In the genomic region with DNA sequence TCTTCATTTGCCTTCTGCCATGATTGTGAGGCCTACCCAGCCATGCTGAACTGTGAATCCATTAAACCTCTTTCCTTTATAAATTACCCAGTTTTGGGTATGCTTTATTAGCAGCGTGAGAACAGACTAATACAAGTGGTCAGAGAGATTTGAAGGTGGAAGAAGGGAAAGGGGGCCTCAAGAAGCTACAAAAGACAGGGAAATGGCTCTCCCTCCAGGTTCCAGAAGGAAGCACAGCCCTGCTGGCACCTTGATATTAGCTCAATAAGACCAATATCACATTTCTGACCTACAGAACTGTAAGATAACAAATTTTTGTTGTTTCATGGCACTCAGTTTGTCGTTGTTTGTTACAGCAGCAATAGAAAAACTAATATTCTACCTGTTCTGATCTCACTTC, we compare ENCODE assay signal across 2 cellular contexts.
TF ChIP-seq lines count a peak whose summit lies in the region.

No MANE protein-coding gene starts in this region.

TF ChIP-seq in GM23338, 12 proteins besides CTCF, POLR2A, EP300 and RAD21 (continues in another document):
- TF ChIP-seq STAT1 (IDR thresholded peaks at IDR 0.05; ENCODE audit: unreplicated experiment) (no peak), NANOG (IDR thresholded peaks at IDR 0.05; ENCODE audit: borderline replicate concordance) (no peak), EZH2phosphoT487 (IDR thresholded peaks at IDR 0.05; ENCODE audit: unreplicated experiment) (no peak), JUNB (IDR thresholded peaks at IDR 0.05; ENCODE audit: unreplicated experiment) (no peak), EZH2 (IDR thresholded peaks at IDR 0.05; ENCODE audit: low read depth, unreplicated experiment) (no peak), ZNF114 (CRISPR knock-in tag; IDR thresholded peaks at IDR 0.05) (no peak), POLR2AphosphoS5 (IDR thresholded peaks at IDR 0.05; ENCODE audit: low read depth) (no peak)
- TF ChIP-seq, protein P1, sequence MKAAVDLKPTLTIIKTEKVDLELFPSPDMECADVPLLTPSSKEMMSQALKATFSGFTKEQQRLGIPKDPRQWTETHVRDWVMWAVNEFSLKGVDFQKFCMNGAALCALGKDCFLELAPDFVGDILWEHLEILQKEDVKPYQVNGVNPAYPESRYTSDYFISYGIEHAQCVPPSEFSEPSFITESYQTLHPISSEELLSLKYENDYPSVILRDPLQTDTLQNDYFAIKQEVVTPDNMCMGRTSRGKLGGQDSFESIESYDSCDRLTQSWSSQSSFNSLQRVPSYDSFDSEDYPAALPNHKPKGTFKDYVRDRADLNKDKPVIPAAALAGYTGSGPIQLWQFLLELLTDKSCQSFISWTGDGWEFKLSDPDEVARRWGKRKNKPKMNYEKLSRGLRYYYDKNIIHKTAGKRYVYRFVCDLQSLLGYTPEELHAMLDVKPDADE (IDR thresholded peaks at IDR 0.05) = no peak
- TF ChIP-seq, protein P2, sequence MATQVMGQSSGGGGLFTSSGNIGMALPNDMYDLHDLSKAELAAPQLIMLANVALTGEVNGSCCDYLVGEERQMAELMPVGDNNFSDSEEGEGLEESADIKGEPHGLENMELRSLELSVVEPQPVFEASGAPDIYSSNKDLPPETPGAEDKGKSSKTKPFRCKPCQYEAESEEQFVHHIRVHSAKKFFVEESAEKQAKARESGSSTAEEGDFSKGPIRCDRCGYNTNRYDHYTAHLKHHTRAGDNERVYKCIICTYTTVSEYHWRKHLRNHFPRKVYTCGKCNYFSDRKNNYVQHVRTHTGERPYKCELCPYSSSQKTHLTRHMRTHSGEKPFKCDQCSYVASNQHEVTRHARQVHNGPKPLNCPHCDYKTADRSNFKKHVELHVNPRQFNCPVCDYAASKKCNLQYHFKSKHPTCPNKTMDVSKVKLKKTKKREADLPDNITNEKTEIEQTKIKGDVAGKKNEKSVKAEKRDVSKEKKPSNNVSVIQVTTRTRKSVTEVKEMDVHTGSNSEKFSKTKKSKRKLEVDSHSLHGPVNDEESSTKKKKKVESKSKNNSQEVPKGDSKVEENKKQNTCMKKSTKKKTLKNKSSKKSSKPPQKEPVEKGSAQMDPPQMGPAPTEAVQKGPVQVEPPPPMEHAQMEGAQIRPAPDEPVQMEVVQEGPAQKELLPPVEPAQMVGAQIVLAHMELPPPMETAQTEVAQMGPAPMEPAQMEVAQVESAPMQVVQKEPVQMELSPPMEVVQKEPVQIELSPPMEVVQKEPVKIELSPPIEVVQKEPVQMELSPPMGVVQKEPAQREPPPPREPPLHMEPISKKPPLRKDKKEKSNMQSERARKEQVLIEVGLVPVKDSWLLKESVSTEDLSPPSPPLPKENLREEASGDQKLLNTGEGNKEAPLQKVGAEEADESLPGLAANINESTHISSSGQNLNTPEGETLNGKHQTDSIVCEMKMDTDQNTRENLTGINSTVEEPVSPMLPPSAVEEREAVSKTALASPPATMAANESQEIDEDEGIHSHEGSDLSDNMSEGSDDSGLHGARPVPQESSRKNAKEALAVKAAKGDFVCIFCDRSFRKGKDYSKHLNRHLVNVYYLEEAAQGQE (IDR thresholded peaks at IDR 0.05; ENCODE audit: unreplicated experiment) = no peak
- TF ChIP-seq, protein P3, sequence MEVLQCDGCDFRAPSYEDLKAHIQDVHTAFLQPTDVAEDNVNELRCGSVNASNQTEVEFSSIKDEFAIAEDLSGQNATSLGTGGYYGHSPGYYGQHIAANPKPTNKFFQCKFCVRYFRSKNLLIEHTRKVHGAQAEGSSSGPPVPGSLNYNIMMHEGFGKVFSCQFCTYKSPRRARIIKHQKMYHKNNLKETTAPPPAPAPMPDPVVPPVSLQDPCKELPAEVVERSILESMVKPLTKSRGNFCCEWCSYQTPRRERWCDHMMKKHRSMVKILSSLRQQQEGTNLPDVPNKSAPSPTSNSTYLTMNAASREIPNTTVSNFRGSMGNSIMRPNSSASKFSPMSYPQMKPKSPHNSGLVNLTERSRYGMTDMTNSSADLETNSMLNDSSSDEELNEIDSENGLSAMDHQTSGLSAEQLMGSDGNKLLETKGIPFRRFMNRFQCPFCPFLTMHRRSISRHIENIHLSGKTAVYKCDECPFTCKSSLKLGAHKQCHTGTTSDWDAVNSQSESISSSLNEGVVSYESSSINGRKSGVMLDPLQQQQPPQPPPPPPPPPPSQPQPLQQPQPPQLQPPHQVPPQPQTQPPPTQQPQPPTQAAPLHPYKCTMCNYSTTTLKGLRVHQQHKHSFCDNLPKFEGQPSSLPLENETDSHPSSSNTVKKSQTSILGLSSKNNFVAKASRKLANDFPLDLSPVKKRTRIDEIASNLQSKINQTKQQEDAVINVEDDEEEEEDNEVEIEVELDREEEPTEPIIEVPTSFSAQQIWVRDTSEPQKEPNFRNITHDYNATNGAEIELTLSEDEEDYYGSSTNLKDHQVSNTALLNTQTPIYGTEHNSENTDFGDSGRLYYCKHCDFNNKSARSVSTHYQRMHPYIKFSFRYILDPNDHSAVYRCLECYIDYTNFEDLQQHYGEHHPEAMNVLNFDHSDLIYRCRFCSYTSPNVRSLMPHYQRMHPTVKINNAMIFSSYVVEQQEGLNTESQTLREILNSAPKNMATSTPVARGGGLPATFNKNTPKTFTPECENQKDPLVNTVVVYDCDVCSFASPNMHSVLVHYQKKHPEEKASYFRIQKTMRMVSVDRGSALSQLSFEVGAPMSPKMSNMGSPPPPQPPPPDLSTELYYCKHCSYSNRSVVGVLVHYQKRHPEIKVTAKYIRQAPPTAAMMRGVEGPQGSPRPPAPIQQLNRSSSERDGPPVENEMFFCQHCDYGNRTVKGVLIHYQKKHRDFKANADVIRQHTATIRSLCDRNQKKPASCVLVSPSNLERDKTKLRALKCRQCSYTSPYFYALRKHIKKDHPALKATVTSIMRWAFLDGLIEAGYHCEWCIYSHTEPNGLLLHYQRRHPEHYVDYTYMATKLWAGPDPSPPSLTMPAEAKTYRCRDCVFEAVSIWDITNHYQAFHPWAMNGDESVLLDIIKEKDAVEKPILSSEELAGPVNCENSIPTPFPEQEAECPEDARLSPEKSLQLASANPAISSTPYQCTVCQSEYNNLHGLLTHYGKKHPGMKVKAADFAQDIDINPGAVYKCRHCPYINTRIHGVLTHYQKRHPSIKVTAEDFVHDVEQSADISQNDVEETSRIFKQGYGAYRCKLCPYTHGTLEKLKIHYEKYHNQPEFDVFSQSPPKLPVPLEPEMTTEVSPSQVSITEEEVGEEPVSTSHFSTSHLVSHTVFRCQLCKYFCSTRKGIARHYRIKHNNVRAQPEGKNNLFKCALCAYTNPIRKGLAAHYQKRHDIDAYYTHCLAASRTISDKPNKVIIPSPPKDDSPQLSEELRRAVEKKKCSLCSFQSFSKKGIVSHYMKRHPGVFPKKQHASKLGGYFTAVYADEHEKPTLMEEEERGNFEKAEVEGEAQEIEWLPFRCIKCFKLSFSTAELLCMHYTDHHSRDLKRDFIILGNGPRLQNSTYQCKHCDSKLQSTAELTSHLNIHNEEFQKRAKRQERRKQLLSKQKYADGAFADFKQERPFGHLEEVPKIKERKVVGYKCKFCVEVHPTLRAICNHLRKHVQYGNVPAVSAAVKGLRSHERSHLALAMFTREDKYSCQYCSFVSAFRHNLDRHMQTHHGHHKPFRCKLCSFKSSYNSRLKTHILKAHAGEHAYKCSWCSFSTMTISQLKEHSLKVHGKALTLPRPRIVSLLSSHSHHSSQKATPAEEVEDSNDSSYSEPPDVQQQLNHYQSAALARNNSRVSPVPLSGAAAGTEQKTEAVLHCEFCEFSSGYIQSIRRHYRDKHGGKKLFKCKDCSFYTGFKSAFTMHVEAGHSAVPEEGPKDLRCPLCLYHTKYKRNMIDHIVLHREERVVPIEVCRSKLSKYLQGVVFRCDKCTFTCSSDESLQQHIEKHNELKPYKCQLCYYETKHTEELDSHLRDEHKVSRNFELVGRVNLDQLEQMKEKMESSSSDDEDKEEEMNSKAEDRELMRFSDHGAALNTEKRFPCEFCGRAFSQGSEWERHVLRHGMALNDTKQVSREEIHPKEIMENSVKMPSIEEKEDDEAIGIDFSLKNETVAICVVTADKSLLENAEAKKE (CRISPR knock-in tag; IDR thresholded peaks at IDR 0.05) = no peak

TF ChIP-seq in H1, 55 proteins besides CTCF, POLR2A, EP300 and RAD21:
- TF ChIP-seq SP1 (IDR thresholded peaks at IDR 0.05; ENCODE audit: low read depth, low read length) = no peak
- TF ChIP-seq YY1 (IDR thresholded peaks at IDR 0.05; ENCODE audit: low read depth, low read length) = no peak
- no peak for TF ChIP-seq POU5F1 (IDR thresholded peaks at IDR 0.05; ENCODE audit: low read depth, low read length)
- no peak for TF ChIP-seq RFX5 (IDR thresholded peaks at IDR 0.05; ENCODE audit: borderline replicate concordance, low read depth, low read length)
- no peak for TF ChIP-seq TAF7 (optimal IDR thresholded peaks at IDR 0.05; ENCODE audit: borderline replicate concordance, low read depth, low read length)
- TF ChIP-seq GTF2F1 (IDR thresholded peaks at IDR 0.05; ENCODE audit: borderline replicate concordance, low read depth, low read length) = no peak
- TF ChIP-seq, protein P4, sequence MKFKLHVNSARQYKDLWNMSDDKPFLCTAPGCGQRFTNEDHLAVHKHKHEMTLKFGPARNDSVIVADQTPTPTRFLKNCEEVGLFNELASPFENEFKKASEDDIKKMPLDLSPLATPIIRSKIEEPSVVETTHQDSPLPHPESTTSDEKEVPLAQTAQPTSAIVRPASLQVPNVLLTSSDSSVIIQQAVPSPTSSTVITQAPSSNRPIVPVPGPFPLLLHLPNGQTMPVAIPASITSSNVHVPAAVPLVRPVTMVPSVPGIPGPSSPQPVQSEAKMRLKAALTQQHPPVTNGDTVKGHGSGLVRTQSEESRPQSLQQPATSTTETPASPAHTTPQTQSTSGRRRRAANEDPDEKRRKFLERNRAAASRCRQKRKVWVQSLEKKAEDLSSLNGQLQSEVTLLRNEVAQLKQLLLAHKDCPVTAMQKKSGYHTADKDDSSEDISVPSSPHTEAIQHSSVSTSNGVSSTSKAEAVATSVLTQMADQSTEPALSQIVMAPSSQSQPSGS (IDR thresholded peaks at IDR 0.05; ENCODE audit: low read length) = no peak
- TF ChIP-seq TEAD4 (IDR thresholded peaks at IDR 0.05; ENCODE audit: low read depth, low read length) = no peak
